Comparison of ENCODE assay signal across 2 cellular contexts in genomic region chr3:172042620-172043179, GRCh38.
TF ChIP-seq lines count a peak whose summit lies in the region.

No MANE protein-coding gene starts in this region.

TF ChIP-seq in HEK293, 187 proteins besides CTCF, POLR2A, EP300 and RAD21:
- TF ChIP-seq REST (tag by site-specific recombination; IDR thresholded peaks at IDR 0.05) (peak; percentile 91), ZNF600 (tag by site-specific recombination; IDR thresholded peaks at IDR 0.05) (0 out of 2 replicates have a peak, but pooled peaks have one; percentile 18), ZNF664 (tag by site-specific recombination; IDR thresholded peaks at IDR 0.05) (0 out of 2 replicates have a peak, but pooled peaks have one; percentile 51)
TF ChIP-seq in HEK293: peak in this region for 3; not testable (repeated sequence) for 184.

TF ChIP-seq in GM12878, 131 proteins besides CTCF, POLR2A, EP300 and RAD21:
- TF ChIP-seq MLLT1 (IDR thresholded peaks at IDR 0.05): peak; percentile 86
